ENCODE assay signal across 8 cellular contexts in genomic region chr13:22278336-22278929, GRCh38.
DNase-seq lines count a peak whose midpoint lies in the region; ATAC-seq, FAIRE-seq and TF ChIP-seq lines count a peak whose summit lies in the region.

No MANE protein-coding gene starts in this region.

- no peak overlapping the region for H2AK5ac ChIP-seq in H1 (ENCODE audit: low read depth, low read length)

- H3K56ac ChIP-seq in H1 (replicated peaks; ENCODE audit: insufficient read length, low read depth, low read length), result no peak overlapping the region

- ATAC-seq in GM21447 (IDR thresholded peaks at IDR 0.05; ENCODE audit: unreplicated experiment), result peak; percentile 87
- ATAC-seq in omental fat pad (ENCODE audit: low FRiP score), result no peak

- H2BK15ac ChIP-seq in H1 (ENCODE audit: low read length), result no peak overlapping the region

- H3K23me2 ChIP-seq in H1 (ENCODE audit: low read depth, low read length), result no peaks in the 10 kb centered on the region

- TF ChIP-seq RAD21 in H1 (IDR thresholded peaks at IDR 0.05 in 1 of 2, conservative IDR thresholded peaks at IDR 0.05 in 1 of 2; ENCODE audit: low read depth in 2 of 2, low read length in 2 of 2), result peak; percentile 69 to 80

- no peak overlapping the region for H3K14ac ChIP-seq in H1 (ENCODE audit: insufficient read length)

- no peak overlapping the region for H3K4me3 ChIP-seq in H1 (ENCODE audit: extremely low read depth in 1 of 4, insufficient read depth in 2 of 4, low read depth in 3 of 4, low read length in 4 of 4)

- no peak for TF ChIP-seq EP300 in H1 (IDR thresholded peaks at IDR 0.05; ENCODE audit: borderline replicate concordance in 1 of 2, low read depth in 2 of 2, low read length in 2 of 2)

- no peaks in the 10 kb centered on the region for H3K36me3 Mint-ChIP-seq in type B pancreatic cell

- H3K9ac ChIP-seq in H1 (replicated peaks in 1 of 4; ENCODE audit: extremely low read depth in 1 of 4, low read depth in 3 of 4, low read length in 3 of 4), result no peak overlapping the region

- H3K4me2 ChIP-seq in H1 (ENCODE audit: insufficient read depth in 1 of 2, low read depth in 2 of 2, low read length in 2 of 2), result no peak overlapping the region

- no peaks in the 10 kb centered on the region for H4K20me1 ChIP-seq in H1 (replicated peaks in 1 of 2; ENCODE audit: control insufficient read depth in 1 of 2, insufficient read depth in 2 of 2, low read length in 2 of 2)

- H3K4me1 Mint-ChIP-seq in type B pancreatic cell (ENCODE audit: unreplicated experiment), result no peaks in the 10 kb centered on the region

- H3K36me3 ChIP-seq in H1 (ENCODE audit: control insufficient read depth in 2 of 4, insufficient read depth in 4 of 4, low read length in 3 of 4), result no peaks in the 10 kb centered on the region

- no peak overlapping the region for H2BK12ac ChIP-seq in H1 (ENCODE audit: low read depth, low read length)

- no peaks in the 10 kb centered on the region for H3K79me1 ChIP-seq in H1 (ENCODE audit: low read depth, low read length)

- no peaks in the 10 kb centered on the region for H3K9me3 ChIP-seq in H1 (ENCODE audit: insufficient read depth in 2 of 2, low read depth in 1 of 2, low read length in 1 of 2)

- 73% methylated on average over 5 of the region's 5 CpGs; no CpG with 5 or more reads in 1 of the 2 experiments for WGBS in H1 (ENCODE audit: extremely low coverage in 1 of 2, insufficient coverage in 1 of 2, insufficient read length in 1 of 2, insufficient replicate concordance in 2 of 2, low coverage in 1 of 2, low lambda C conversion rate in 2 of 2, missing lambda C conversion rate in 1 of 2), 2 experiments

- no peak overlapping the region for H2BK120ac ChIP-seq in H1 (replicated peaks; ENCODE audit: low read depth, low read length)

- no peak for TF ChIP-seq POLR2A in H1 (IDR thresholded peaks at IDR 0.05; ENCODE audit: control extremely low read depth in 1 of 2, low read depth in 2 of 2, low read length in 2 of 2)

- no peak overlapping the region for H4K8ac ChIP-seq in H1 (ENCODE audit: extremely low read depth, insufficient read depth, low read length)

- no peak overlapping the region for H3K27ac Mint-ChIP-seq in type B pancreatic cell

- no peak overlapping the region for H3K4me3 Mint-ChIP-seq in type B pancreatic cell

- no peak overlapping the region for H3K18ac ChIP-seq in H1 (ENCODE audit: extremely low read depth, low read length)

- CTCF ChIA-PET in H1 (lab: Charles Lee; ENCODE audit: partially characterized antibody), result interaction anchor here (0.6 to 1.4 kb wide), 8 partner anchors 15 to 604 kb away, joined by 3 to 5 read pairs (median 3); no protein-coding TSS in a partner anchor

- no peaks in the 10 kb centered on the region for H3K4me1 ChIP-seq in H1 (replicated peaks in 1 of 4; ENCODE audit: control insufficient read depth in 3 of 4, insufficient read depth in 4 of 4, low read length in 3 of 4)

- H4K5ac ChIP-seq in H1 (ENCODE audit: insufficient read length, low read depth, low read length), result no peak overlapping the region

- no peak overlapping the region for H2BK5ac ChIP-seq in H1 (ENCODE audit: low read depth, low read length)

- DNase-seq in DMS153 treated with DMSO at 0.1 percent for 48 hours (lab: John Stamatoyannopoulos, UW; ENCODE audit: unreplicated experiment) (peak; percentile 18), NCI-H1105 treated with DMSO at 0.1 percent for 48 hours (lab: John Stamatoyannopoulos, UW) (peak; percentile 47), H1 (ENCODE audit: low read depth in 1 of 2, low spot score in 2 of 2) (peak; percentile 7 to 67), omental fat pad (ENCODE audit: low spot score) (peak; percentile 35), type B pancreatic cell (ENCODE audit: extremely low spot score, unreplicated experiment) (no peak), EL (no peak)
- DNase-seq in activated CD4-positive, alpha-beta T cell treated with anti-CD3 and anti-CD28 coated beads, Interleukin-2, amount 50 U/mL, for 1 hour, result peak; percentile 72

- H3K9me3 Mint-ChIP-seq in type B pancreatic cell, result no peaks in the 10 kb centered on the region

- no peak overlapping the region for H2AFZ ChIP-seq in H1 (ENCODE audit: low read length)

- H4K91ac ChIP-seq in H1 (replicated peaks; ENCODE audit: insufficient read length, low read length), result no peak overlapping the region

- no peak overlapping the region for H2BK20ac ChIP-seq in H1 (ENCODE audit: low read length)

- no peaks in the 10 kb centered on the region for H3K27me3 Mint-ChIP-seq in type B pancreatic cell

- no peak overlapping the region for H3K27ac ChIP-seq in H1 (ENCODE audit: low read depth, low read length)

- POLR2A ChIA-PET in H1 (lab: Charles Lee; ENCODE audit: partially characterized antibody), result no interaction called here

- TF ChIP-seq CTCF in H1 (IDR thresholded peaks at IDR 0.05; ENCODE audit: control extremely low read depth in 1 of 3, insufficient read depth in 1 of 3, low read depth in 1 of 3, low read length in 3 of 3) (peak in 2 of 3 experiments; percentile 50 to 51; a peak in 3 of 4 replicates), omental fat pad (IDR thresholded peaks at IDR 0.05) (no peak), type B pancreatic cell (conservative IDR thresholded peaks at IDR 0.05) (peak; percentile 72)

- no peaks in the 10 kb centered on the region for H3K79me2 ChIP-seq in H1 (ENCODE audit: control insufficient read depth in 1 of 2, insufficient read depth in 2 of 2, low read length in 2 of 2)

- FAIRE-seq in H1 (lab: Jason Lieb, UNC), result peak; percentile 19

- no peak overlapping the region for H3K23ac ChIP-seq in H1 (ENCODE audit: insufficient read length)

- no peaks in the 10 kb centered on the region for H3K27me3 ChIP-seq in H1 (replicated peaks in 1 of 4; ENCODE audit: control insufficient read depth in 3 of 4, extremely low read depth in 1 of 4, insufficient read depth in 3 of 4, low read length in 3 of 4)

- no peak overlapping the region for H3K4ac ChIP-seq in H1 (replicated peaks; ENCODE audit: insufficient read length, low read depth, low read length)

Comparison
In these comparisons a context has a peak if more than half of its experiments do, and no peak if none do; other contexts are left out.
1. DNase-seq: peak in DMS153 treated with DMSO at 0.1 percent for 48 hours (single experiment), NCI-H1105 treated with DMSO at 0.1 percent for 48 hours (single experiment), activated CD4-positive, alpha-beta T cell treated with anti-CD3 and anti-CD28 coated beads, Interleukin-2, amount 50 U/mL, for 1 hour (single experiment), H1 (2 of 2) and omental fat pad (single experiment); none in type B pancreatic cell (single experiment) and EL (single experiment).
2. CTCF ChIP-seq: peak in H1 (2 of 3) and type B pancreatic cell (single experiment); none in omental fat pad (0 of 3).